In genomic region chr1:7590426-7590790, GRCh38 we compare ENCODE assay signal across 19 cellular contexts.
DNase-seq lines count a peak whose midpoint lies in the region; ATAC-seq, FAIRE-seq and TF ChIP-seq lines count a peak whose summit lies in the region.
"Had no signal": no experiment of that assay in that cellular context is flagged by ENCODE, and none has a peak within 500 bp of the region (broad histone marks: within the 10 kb centered on the region; RNA-seq: fewer than 3 reads in every experiment).

No MANE protein-coding gene starts in this region.

- peaks cover 0 to 9% (median 0%) of the 10 kb centered on the region in 11 experiments; a peak in 2 of 22 replicates for H4K20me1 ChIP-seq in BLaER1 treated with 17β-estradiol and CSF1 and Interleukin-3, amounts not matched to agents 10 nM and 100 nM

- peaks cover 0 to 50% (median 30%) of the 10 kb centered on the region in 10 experiments; a peak in 15 of 20 replicates for H3K4me1 ChIP-seq in BLaER1 treated with 17β-estradiol and CSF1 and Interleukin-3, amounts not matched to agents 10 nM and 100 nM
- H3K4me1 ChIP-seq in HUES6 (ENCODE audit: control insufficient read depth, insufficient read depth, low read length) (peaks cover 30% of the 10 kb centered on the region; the same call in 1 of the 2 replicates), endodermal cell (ENCODE audit: control insufficient read depth, insufficient read depth, low read length) (peaks cover 20% of the 10 kb centered on the region), sigmoid colon (no peaks in the 10 kb centered on the region)

- TF ChIP-seq CTCF in endodermal cell (conservative IDR thresholded peaks at IDR 0.05): no peak
- no peak for TF ChIP-seq CTCF in sigmoid colon (IDR thresholded peaks at IDR 0.05)

- ATAC-seq in GM21529 (IDR thresholded peaks at IDR 0.05; ENCODE audit: unreplicated experiment): no peak
- ATAC-seq: GM23338, HCT116 had no signal

- no peak overlapping the region for H3K4me3 Mint-ChIP-seq in endodermal cell
- H3K4me3 Mint-ChIP-seq: CD14-positive monocyte, GM23338 had no signal

- H3K9me3 ChIP-seq in BLaER1 treated with 17β-estradiol and CSF1 and Interleukin-3, amounts not matched to agents 10 nM and 100 nM (replicated peaks in 1 of 11): no peaks in the 10 kb centered on the region
- no peaks in the 10 kb centered on the region for H3K9me3 ChIP-seq in HUES6 (ENCODE audit: control insufficient read depth, insufficient read depth, low read depth, low read length)
- H3K9me3 ChIP-seq in endodermal cell (ENCODE audit: control insufficient read depth, low read length): no peaks in the 10 kb centered on the region
- H3K9me3 ChIP-seq in sigmoid colon: no peaks in the 10 kb centered on the region

- no peak overlapping the region for H3K27ac ChIP-seq in BLaER1 treated with 17β-estradiol and CSF1 and Interleukin-3, amounts not matched to agents 10 nM and 100 nM
- H3K27ac ChIP-seq in HUES6 (ENCODE audit: low read depth, low read length) (no peak overlapping the region), endodermal cell (ENCODE audit: low read depth, low read length) (no peak overlapping the region), sigmoid colon (no peak overlapping the region)
- H3K27ac ChIP-seq: SK-N-MC had no signal

- peak overlapping the region; percentile 26 to 65 (median 55); a peak in 21 of 22 replicates for H3K4me2 ChIP-seq in BLaER1 treated with 17β-estradiol and CSF1 and Interleukin-3, amounts not matched to agents 10 nM and 100 nM
- H3K4me2 ChIP-seq: GM23338 had no signal

- no peaks in the 10 kb centered on the region for H3K27me3 Mint-ChIP-seq in endodermal cell (ENCODE audit: insufficient read depth)

- H3K36me3 ChIP-seq in BLaER1 treated with 17β-estradiol and CSF1 and Interleukin-3, amounts not matched to agents 10 nM and 100 nM: no peaks in the 10 kb centered on the region
- no peaks in the 10 kb centered on the region for H3K36me3 ChIP-seq in HUES6 (ENCODE audit: control insufficient read depth, insufficient read depth, low read length)
- H3K36me3 ChIP-seq in endodermal cell (ENCODE audit: control insufficient read depth, insufficient read depth, low read length): no peaks in the 10 kb centered on the region
- no peaks in the 10 kb centered on the region for H3K36me3 ChIP-seq in sigmoid colon

- FAIRE-seq in GM19239 (lab: Jason Lieb, UNC): no peak
- FAIRE-seq: RCC 7860 had no signal

- no peak overlapping the region for H3K27ac Mint-ChIP-seq in endodermal cell
- H3K27ac Mint-ChIP-seq: GM23338 had no signal

- H3K36me3 Mint-ChIP-seq in endodermal cell (ENCODE audit: low read depth): no peaks in the 10 kb centered on the region
- H3K36me3 Mint-ChIP-seq: CD14-positive monocyte had no signal

- intact Hi-C loops in sigmoid colon (cut with DNase I): no loop called here

- H3K4me3 ChIP-seq in BLaER1 treated with 17β-estradiol and CSF1 and Interleukin-3, amounts not matched to agents 10 nM and 100 nM: no peak overlapping the region
- H3K4me3 ChIP-seq in HUES6 (ENCODE audit: low read depth, low read length) (no peak overlapping the region), endodermal cell (ENCODE audit: low read length) (no peak overlapping the region), sigmoid colon (no peak overlapping the region)
- H3K4me3 ChIP-seq: GM23338, SK-N-MC had no signal

- no peaks in the 10 kb centered on the region for H3K9me3 Mint-ChIP-seq in endodermal cell
- H3K9me3 Mint-ChIP-seq: CD14-positive monocyte, GM23338 had no signal

- H3K4me1 Mint-ChIP-seq in endodermal cell: peaks cover 8% of the 10 kb centered on the region
- H3K4me1 Mint-ChIP-seq: CD14-positive monocyte had no signal

- no peak for TF ChIP-seq EP300 in sigmoid colon (IDR thresholded peaks at IDR 0.05)

- 0 out of 22 replicates have a peak overlapping the region, but pooled peaks of 1 of the 11 experiments have one; percentile 29 for H3K9ac ChIP-seq in BLaER1 treated with 17β-estradiol and CSF1 and Interleukin-3, amounts not matched to agents 10 nM and 100 nM
- H3K9ac ChIP-seq in HUES6 (ENCODE audit: low read length) (peak overlapping the region; percentile 6), endodermal cell (ENCODE audit: extremely low read depth, low read length, poor library complexity, severe bottlenecking) (peak overlapping the region; percentile 20)

- no peaks in the 10 kb centered on the region for H3K27me3 ChIP-seq in BLaER1 treated with 17β-estradiol and CSF1 and Interleukin-3, amounts not matched to agents 10 nM and 100 nM
- H3K27me3 ChIP-seq in HUES6 (ENCODE audit: control insufficient read depth, insufficient read depth, low read length): no peaks in the 10 kb centered on the region
- H3K27me3 ChIP-seq in endodermal cell (ENCODE audit: control insufficient read depth, insufficient read depth, low read length, poor library complexity, severe bottlenecking): no peaks in the 10 kb centered on the region
- no peaks in the 10 kb centered on the region for H3K27me3 ChIP-seq in sigmoid colon

- 80 to 96% methylated on average over 1 to 4 of the region's 4 CpGs for WGBS in endodermal cell (ENCODE audit: insufficient coverage in 1 of 2, insufficient read length in 1 of 2), 2 experiments
- 83 to 89% methylated on average over 4 of the region's 4 CpGs for WGBS in sigmoid colon, 2 donors

- DNase-seq in endodermal cell (no peak), sigmoid colon (peak; percentile 30), GM19239 (ENCODE audit: insufficient read length, low spot score) (no peak), mucosa of gallbladder (ENCODE audit: low spot score) (no peak)
- DNase-seq: ACHN, DMS79 treated with DMSO at 0.1 percent for 48 hours, NCI-H1105 treated with DMSO at 0.1 percent for 48 hours, NCI-H1694, NCI-H2081 treated with DMSO at 0.1 percent for 48 hours, NCI-H510A, NCI-H748 treated with DMSO at 0.1 percent for 48 hours had no signal

- TF ChIP-seq POLR2A in sigmoid colon (IDR thresholded peaks at IDR 0.05): no peak
